Comparison of ENCODE assay signal across 15 cellular contexts in the genomic region with DNA sequence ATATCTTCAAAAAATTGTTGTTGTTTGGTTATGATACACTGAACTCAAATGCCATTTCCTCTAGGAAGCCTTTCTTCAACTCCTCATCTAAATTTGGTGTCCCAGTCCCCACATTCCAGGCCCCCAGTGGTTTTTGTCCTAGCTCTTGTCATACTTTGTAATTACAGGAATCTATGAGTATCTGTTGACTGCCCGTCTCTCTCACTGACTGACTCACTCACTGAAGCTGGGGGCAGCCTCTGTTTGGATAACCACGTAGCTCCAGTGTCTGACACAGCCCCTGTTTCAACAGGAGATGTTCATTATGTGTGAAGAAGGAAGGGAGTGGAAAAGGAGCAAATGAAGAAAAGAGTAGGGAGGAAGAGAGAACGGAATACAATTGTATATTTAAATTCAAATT.
DNase-seq lines count a peak whose midpoint lies in the region; ATAC-seq, FAIRE-seq and TF ChIP-seq lines count a peak whose summit lies in the region.
"Had no signal": no experiment of that assay in that cellular context is flagged by ENCODE, and none has a peak within 500 bp of the region (broad histone marks: within the 10 kb centered on the region; RNA-seq: fewer than 3 reads in every experiment).

No MANE protein-coding gene starts in this region.

- H2BK120ac ChIP-seq in IMR-90 (ENCODE audit: low read depth, low read length): peak overlapping the region; percentile 88

- no peak overlapping the region for H3K4me3 ChIP-seq in AG04450 (ENCODE audit: low read depth, low read length)
- no peak overlapping the region for H3K4me3 ChIP-seq in IMR-90 (ENCODE audit: insufficient read depth, low read depth, low read length)
- H3K4me3 ChIP-seq in keratinocyte (ENCODE audit: control insufficient read depth in 2 of 3, extremely low read depth in 1 of 3, insufficient read depth in 2 of 3, low read depth in 1 of 3, low read length in 3 of 3): no peak overlapping the region
- H3K4me3 ChIP-seq: sigmoid colon, tibial nerve had no signal

- no peaks in the 10 kb centered on the region for H3K79me1 ChIP-seq in IMR-90 (ENCODE audit: low read depth in 1 of 2, low read length in 2 of 2)

- H3K4me2 ChIP-seq in IMR-90 (ENCODE audit: low read depth, low read length) (peak overlapping the region; percentile 53; the same call in 1 of the 2 replicates), keratinocyte (ENCODE audit: control insufficient read depth, extremely low read depth, insufficient read depth, low read depth, low read length) (peak overlapping the region; percentile 35)

- H2BK15ac ChIP-seq in IMR-90 (ENCODE audit: low read depth, low read length): peak overlapping the region; percentile 68; the same call in 2 of the 3 replicates

- H2BK20ac ChIP-seq in IMR-90 (ENCODE audit: low read depth, low read length): peak overlapping the region; percentile 61

- H2BK5ac ChIP-seq in IMR-90 (ENCODE audit: low read depth, low read length, poor library complexity, severe bottlenecking): peak overlapping the region; percentile 90

- H3K36me3 ChIP-seq in IMR-90 (ENCODE audit: control insufficient read depth, insufficient read depth, low read length): no peaks in the 10 kb centered on the region
- no peaks in the 10 kb centered on the region for H3K36me3 ChIP-seq in keratinocyte (ENCODE audit: control insufficient read depth in 2 of 2, extremely low read depth in 1 of 2, insufficient read depth in 2 of 2, low read length in 2 of 2)
- H3K36me3 ChIP-seq: sigmoid colon, tibial nerve had no signal

- H3K4me1 ChIP-seq in IMR-90 (ENCODE audit: control insufficient read depth, insufficient read depth, low read length) (peaks cover 7% of the 10 kb centered on the region; the same call in 1 of the 2 replicates), keratinocyte (ENCODE audit: control insufficient read depth, extremely low read depth, insufficient read depth, low read length) (peaks cover 7% of the 10 kb centered on the region)

- no peak overlapping the region for H2AK5ac ChIP-seq in IMR-90 (ENCODE audit: low read depth, low read length)

- H4K8ac ChIP-seq in IMR-90 (ENCODE audit: low read depth in 2 of 2, low read length in 2 of 2): peak overlapping the region in 1 of 2 experiments; percentile 59; a peak in 2 of 4 replicates

- DNase-seq in AG04450 (ENCODE audit: low read depth, low spot score) (peak; percentile 39), IMR-90 (peak; percentile 89), astrocyte of the hippocampus (ENCODE audit: low read depth, low spot score) (peak; percentile 84), keratinocyte (ENCODE audit: low read depth, low spot score) (no peak), SIG-M5 treated with dmso at 0.1 percent for 504 hours (lab: John Stamatoyannopoulos, UW; ENCODE audit: unreplicated experiment) (no peak), NCI-H345 treated with DMSO at 0.1 percent for 48 hours (lab: John Stamatoyannopoulos, UW; ENCODE audit: unreplicated experiment) (no peak), NCI-H345 (lab: John Stamatoyannopoulos, UW) (no peak), GOT3 (lab: John Stamatoyannopoulos, UW) (no peak)
- DNase-seq: activated CD4-positive, alpha-beta T cell treated with anti-CD3 and anti-CD28 coated beads for 48 hours; activated naive CD4-positive, alpha-beta T cell treated with anti-CD3 and anti-CD28 coated beads for 36 hours; naive B cell; NCI-H510A treated with DMSO at 0.1 percent for 48 hours; sigmoid colon had no signal

- peak overlapping the region; percentile 50 for H4K91ac ChIP-seq in IMR-90 (ENCODE audit: insufficient read depth, low read depth, low read length)

- H3K9me3 ChIP-seq in AG04450 (ENCODE audit: control insufficient read depth, insufficient read depth, low read length) (no peaks in the 10 kb centered on the region), IMR-90 (ENCODE audit: control insufficient read depth, insufficient read depth, low read length) (no peaks in the 10 kb centered on the region), keratinocyte (ENCODE audit: control insufficient read depth, low read depth, low read length) (no peaks in the 10 kb centered on the region)
- H3K9me3 ChIP-seq: sigmoid colon, tibial nerve had no signal

- H2AK9ac ChIP-seq in IMR-90 (replicated peaks; ENCODE audit: low read depth, low read length, poor library complexity): no peak overlapping the region

- peak; percentile 58 for FAIRE-seq in keratinocyte (lab: Jason Lieb, UNC)
- FAIRE-seq: H1 had no signal

- CTCF ChIA-PET in AG04450 (lab: Charles Lee): interaction anchor here (0.7 kb wide), 1 partner anchor 136 kb away, joined by 4 read pairs; no protein-coding TSS in a partner anchor
- CTCF ChIA-PET in IMR-90 (lab: Yijun Ruan, JAX): no interaction called here

- no peaks in the 10 kb centered on the region for H3K27me3 ChIP-seq in AG04450 (ENCODE audit: control insufficient read depth, insufficient read depth, low read length)
- H3K27me3 ChIP-seq in IMR-90 (ENCODE audit: control insufficient read depth, insufficient read depth, low read length): no peaks in the 10 kb centered on the region
- H3K27me3 ChIP-seq in keratinocyte (ENCODE audit: control insufficient read depth, extremely low read depth, insufficient read depth, low read length): no peaks in the 10 kb centered on the region
- H3K27me3 ChIP-seq: sigmoid colon, tibial nerve had no signal

- no peak for TF ChIP-seq CTCF in AG04450 (IDR thresholded peaks at IDR 0.05; ENCODE audit: low read depth, low read length)
- TF ChIP-seq CTCF in IMR-90 (conservative IDR thresholded peaks at IDR 0.05; ENCODE audit: low read depth, low read length): no peak
- TF ChIP-seq CTCF in keratinocyte (optimal IDR thresholded peaks at IDR 0.05 in 1 of 3, IDR thresholded peaks at IDR 0.05 in 1 of 3, conservative IDR thresholded peaks at IDR 0.05 in 1 of 3; ENCODE audit: extremely low read depth in 1 of 3, insufficient read depth in 2 of 3, low read length in 3 of 3): no peak

- H3K9me1 ChIP-seq in IMR-90 (ENCODE audit: insufficient read depth, low read length) (no peaks in the 10 kb centered on the region), keratinocyte (ENCODE audit: control insufficient read depth, extremely low read depth, insufficient read depth, low read length) (no peaks in the 10 kb centered on the region)

- peak; percentile 86 for ATAC-seq in IMR-90 (ENCODE audit: low read depth)

- in situ Hi-C loops in IMR-90 (cut with MboI; ENCODE audit: low sequenced_read_pairs): no loop called here

- intact Hi-C loops in IMR-90 (cut with micrococcal nuclease): loop anchor here (5.0 to 10.0 kb wide), 6 partner anchors 183 to 966 kb away; no protein-coding TSS in a partner anchor

- H3K79me2 ChIP-seq in keratinocyte (ENCODE audit: control insufficient read depth, insufficient read depth, low read length): no peaks in the 10 kb centered on the region

- no peak overlapping the region for H4K5ac ChIP-seq in IMR-90 (ENCODE audit: low read depth, low read length)

- H3K4ac ChIP-seq in IMR-90 (ENCODE audit: low read depth, low read length): peak overlapping the region; percentile 67

- dilution Hi-C loops in IMR-90 (cut with HindIII; ENCODE audit: low sequenced_read_pairs, unreplicated experiment): no loop called here
- dilution Hi-C loops in keratinocyte (cut with MboI; ENCODE audit: extremely low pct_ligation_motif_present, low sequenced_read_pairs): no loop called here

- no peak overlapping the region for H3K23ac ChIP-seq in IMR-90 (ENCODE audit: low read depth, low read length)

- no peak for TF ChIP-seq POLR2A in IMR-90 (IDR thresholded peaks at IDR 0.05; ENCODE audit: low read depth, low read length)

- H3K18ac ChIP-seq in IMR-90 (ENCODE audit: low read depth, low read length): peak overlapping the region; percentile 63; the same call in 1 of the 2 replicates

- no CpG with 5 or more reads among the region's 3 CpGs for WGBS in IMR-90 (ENCODE audit: extremely low coverage in 2 of 2, insufficient read length in 1 of 2), 2 experiments

- no peak; the same call in 1 of the 2 replicates for TF ChIP-seq RAD21 in IMR-90 (IDR thresholded peaks at IDR 0.05; ENCODE audit: low read length)

- H2AFZ ChIP-seq in IMR-90 (replicated peaks; ENCODE audit: low read length, poor library complexity) (peak overlapping the region; percentile 47), keratinocyte (ENCODE audit: control insufficient read depth, low read length) (peak overlapping the region; percentile 54)

- POLR2A ChIA-PET in AG04450 (lab: Yijun Ruan, JAX) (interaction anchor here (1.0 kb wide), 1 partner anchor 9 kb away, joined by 4 read pairs; no protein-coding TSS in a partner anchor), IMR-90 (lab: Charles Lee; ENCODE audit: unreplicated experiment) (interaction anchor here (0.5 kb wide), 1 partner anchor 953 kb away, joined by 8 read pairs; no protein-coding TSS in a partner anchor)

- no peak overlapping the region for H3K27ac ChIP-seq in AG04450 (ENCODE audit: low read depth, low read length)
- peak overlapping the region; percentile 53 for H3K27ac ChIP-seq in IMR-90 (ENCODE audit: insufficient read depth, low read length)
- H3K27ac ChIP-seq in keratinocyte (ENCODE audit: control insufficient read depth, insufficient read depth, low read length): peak overlapping the region; percentile 28
- H3K27ac ChIP-seq: sigmoid colon had no signal

- H3K9ac ChIP-seq in IMR-90 (ENCODE audit: low read depth, low read length): no peak overlapping the region
- no peak overlapping the region for H3K9ac ChIP-seq in keratinocyte (ENCODE audit: control insufficient read depth, extremely low read depth, insufficient read depth, low read length)

- BruUV-seq in IMR-90 (replicated peaks; lab: Mats Ljungman, UMichigan): no TSS peak

- H4K20me1 ChIP-seq in IMR-90 (ENCODE audit: insufficient read depth, low read length) (no peaks in the 10 kb centered on the region), keratinocyte (ENCODE audit: control insufficient read depth, extremely low read depth, insufficient read depth, low read length) (no peaks in the 10 kb centered on the region)

- peak overlapping the region; percentile 91; the same call in 1 of the 2 replicates for H3K56ac ChIP-seq in IMR-90 (ENCODE audit: extremely low read depth, insufficient read depth, low read length)

- no peak overlapping the region for H3K14ac ChIP-seq in IMR-90 (replicated peaks; ENCODE audit: low read depth, low read length)

TF ChIP-seq in IMR-90, 13 proteins besides CTCF, POLR2A, EP300 and RAD21 (continues in another document):
- TF ChIP-seq BHLHE40 (IDR thresholded peaks at IDR 0.05; ENCODE audit: low read depth, low read length): 0 out of 2 replicates have a peak, but pooled peaks have one; percentile 36
- peak; percentile 57 for TF ChIP-seq MAZ (IDR thresholded peaks at IDR 0.05; ENCODE audit: borderline replicate concordance, low read depth, low read length)
- no peak for TF ChIP-seq NFE2L2 (IDR thresholded peaks at IDR 0.05; ENCODE audit: low read depth, low read length)
- peak; percentile 55; the same call in 1 of the 2 replicates for TF ChIP-seq CEBPB (IDR thresholded peaks at IDR 0.05; ENCODE audit: low read depth, low read length)
- no peak for TF ChIP-seq MAFK (IDR thresholded peaks at IDR 0.05; ENCODE audit: low read depth, low read length)

Comparison
In these comparisons a context has a peak if more than half of its experiments do, and no peak if none do; other contexts are left out.
1. DNase-seq: peak in AG04450 (single experiment), IMR-90 (single experiment) and astrocyte of the hippocampus (single experiment); none in keratinocyte (single experiment), SIG-M5 treated with dmso at 0.1 percent for 504 hours (single experiment), NCI-H345 treated with DMSO at 0.1 percent for 48 hours (single experiment), NCI-H345 (single experiment) and GOT3 (single experiment).